In genomic region chr6:16130932-16131387, GRCh38 we compare ENCODE assay signal across 8 cellular contexts. TPM values are rescaled to one million over a fixed set of nuclear protein-coding genes. Genes with fewer than 3 reads are reported as not detected.
DNase-seq lines count a peak whose midpoint lies in the region; ATAC-seq, FAIRE-seq and TF ChIP-seq lines count a peak whose summit lies in the region.

No MANE protein-coding gene starts in this region.

- intact Hi-C loops in kidney (cut with DNase I), result no loop called here

- H3K27ac ChIP-seq in kidney (ENCODE audit: low read depth in 2 of 2, low read length in 2 of 2), result peak overlapping the region; percentile 96 to 97

- no peaks in the 10 kb centered on the region for H3K9me3 ChIP-seq in kidney (ENCODE audit: control insufficient read depth in 1 of 2, low read length in 2 of 2)

- peak overlapping the region in 1 of 2 donors; percentile 72 for H3K9ac ChIP-seq in kidney (ENCODE audit: low read length in 2 of 2)

- H3K4me3 ChIP-seq in kidney (ENCODE audit: low read length in 2 of 2), result peak overlapping the region; percentile 74 to 95

- FAIRE-seq in kidney (lab: Jason Lieb, UNC), result peak; percentile 93

- no peaks in the 10 kb centered on the region for H3K36me3 ChIP-seq in kidney (ENCODE audit: control insufficient read depth in 1 of 2, insufficient read depth in 2 of 2, low read length in 2 of 2)

- H3K4me1 ChIP-seq in kidney (ENCODE audit: control insufficient read depth in 1 of 2, insufficient read depth in 1 of 2, low read depth in 1 of 2, low read length in 2 of 2), result peaks cover 7 to 25% of the 10 kb centered on the region in 2 donors

- peak; percentile 72 for ATAC-seq in HG03565 (IDR thresholded peaks at IDR 0.05; ENCODE audit: unreplicated experiment)
- peak; percentile 65 for ATAC-seq in stimulated activated naive CD8-positive, alpha-beta T cell treated with anti-CD3 and anti-CD28 coated beads, Interleukin-15, Interleukin-2, amounts not matched to agents 100 U/mL and 50 U/mL, for 24 hours

- TF ChIP-seq CTCF in GM20000 (IDR thresholded peaks at IDR 0.05; ENCODE audit: extremely low read depth, missing control alignments) (no peak), kidney (IDR thresholded peaks at IDR 0.05; ENCODE audit: borderline replicate concordance, extremely low read depth, insufficient read depth) (no peak)

- DNase-seq in NCI-H1417 (lab: John Stamatoyannopoulos, UW) (peak in 2 of 3 experiments; percentile 25 to 59), NCI-H1417 treated with DMSO at 0.1 percent for 48 hours (lab: John Stamatoyannopoulos, UW) (no peak), GM20000 (ENCODE audit: low spot score) (peak; percentile 80), SHP77 treated with DMSO at 0.1 percent for 48 hours (lab: John Stamatoyannopoulos, UW) (peak; percentile 15), cerebellar cortex (ENCODE audit: low spot score) (peak; percentile 31), kidney (no peak)
- peak; percentile 20 for DNase-seq in stimulated activated naive CD8-positive, alpha-beta T cell treated with anti-CD3 and anti-CD28 coated beads, Interleukin-15, Interleukin-2, amounts not matched to agents 100 U/mL and 50 U/mL, for 24 hours

RNA-seq across cellular contexts. Expression of gene MYLIP, which starts 2.1 kb away (rescaled TPM):
- total RNA-seq in kidney, result 52.8 TPM
- 27.1 TPM for polyA plus RNA-seq in kidney (ENCODE audit: insufficient read depth, low read depth, low replicate concordance)

Comparison
In these comparisons a context has a peak if more than half of its experiments do, and no peak if none do; other contexts are left out.
1. DNase-seq: peak in NCI-H1417 (2 of 3), GM20000 (single experiment), SHP77 treated with DMSO at 0.1 percent for 48 hours (single experiment), cerebellar cortex (single experiment) and stimulated activated naive CD8-positive, alpha-beta T cell treated with anti-CD3 and anti-CD28 coated beads, Interleukin-15, Interleukin-2, amounts not matched to agents 100 U/mL and 50 U/mL, for 24 hours (single experiment); none in NCI-H1417 treated with DMSO at 0.1 percent for 48 hours (single experiment) and kidney (single experiment).